ENCODE assay signal across 31 cellular contexts in the genomic region with DNA sequence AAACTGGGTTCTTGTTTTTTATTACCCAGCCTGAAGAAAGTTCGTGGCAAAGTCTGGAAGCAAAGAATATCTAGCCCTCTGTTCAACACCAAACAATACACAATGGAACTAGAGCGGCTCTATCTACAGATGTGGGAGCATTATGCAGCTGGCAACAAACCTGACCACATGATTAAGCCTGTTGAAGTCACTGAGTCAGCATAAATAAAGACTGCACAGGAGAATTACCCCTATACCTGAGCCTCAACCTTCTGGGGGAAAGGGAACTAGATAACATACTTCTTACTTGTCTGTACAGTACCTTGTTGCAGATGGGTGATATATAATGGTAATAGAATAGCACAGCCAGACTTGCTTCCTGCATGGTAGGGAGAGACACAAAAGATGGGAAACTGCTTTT. TPM values are rescaled to one million over a fixed set of nuclear protein-coding genes. Genes with fewer than 3 reads are reported as not detected.
"Had no signal": no experiment of that assay in that cellular context is flagged by ENCODE, and none has a peak within 500 bp of the region (broad histone marks: within the 10 kb centered on the region; RNA-seq: fewer than 3 reads in every experiment).

No MANE protein-coding gene starts in this region.

- H3K9me3 ChIP-seq: gastroesophageal sphincter, ovary, prostate gland, sigmoid colon, stomach, thyroid gland, upper lobe of right lung had no signal

- H3K9me3 Mint-ChIP-seq: activated T-helper 17 cell treated with anti-CD3 and anti-CD28 coated beads, Interleukin-2, amount 50 U/mL, for 72 hours; effector memory CD8-positive, alpha-beta T cell; stimulated activated memory B cell treated with anti-CD40 and anti-IgM and Interleukin-4, amounts not matched to agents 10 μg/mL and 1 μg/mL and 100 μg/mL, for 72 hours; T-helper 1 cell treated with Interleukin-12 subunit alpha and Interleukin-12 subunit beta and Interleukin-4 antibody, amounts not matched to agents 30 μg/mL and 1 μg/mL, for 36 hours had no signal

- H3K36me3 ChIP-seq: ovary, prostate gland had no signal

- H3K4me3 Mint-ChIP-seq: activated T-helper 17 cell treated with anti-CD3 and anti-CD28 coated beads, Interleukin-2, amount 50 U/mL, for 72 hours; effector memory CD8-positive, alpha-beta T cell; stimulated activated memory B cell treated with anti-CD40 and anti-IgM and Interleukin-4, amounts not matched to agents 10 μg/mL and 1 μg/mL and 100 μg/mL, for 72 hours; T-helper 1 cell treated with Interleukin-12 subunit alpha and Interleukin-12 subunit beta and Interleukin-4 antibody, amounts not matched to agents 30 μg/mL and 1 μg/mL, for 36 hours had no signal

- H3K27me3 ChIP-seq: gastroesophageal sphincter, ovary, sigmoid colon, stomach, thyroid gland, upper lobe of right lung had no signal

- H3K4me1 Mint-ChIP-seq: activated T-helper 17 cell treated with anti-CD3 and anti-CD28 coated beads, Interleukin-2, amount 50 U/mL, for 72 hours; stimulated activated memory B cell treated with anti-CD40 and anti-IgM and Interleukin-4, amounts not matched to agents 10 μg/mL and 1 μg/mL and 100 μg/mL, for 72 hours had no signal

- H3K27ac ChIP-seq: gastroesophageal sphincter, ovary, prostate gland, sigmoid colon, stomach, thyroid gland, upper lobe of right lung, VCaP had no signal

- H3K4me1 ChIP-seq: gastroesophageal sphincter, prostate gland, sigmoid colon, stomach, thyroid gland, upper lobe of right lung had no signal

- DNase-seq: activated CD4-positive, alpha-beta T cell treated with anti-CD3 and anti-CD28 coated beads for 48 hours; activated gamma-delta T cell treated with Interleukin-2 at 50 U/mL for 16 hours; activated T-cell treated with anti-CD3 and anti-CD28 coated beads for 4 hours; amygdala; caudate nucleus; cortex of kidney; effector memory CD8-positive, alpha-beta T cell; hippocampal formation; left cardiac atrium; mammary epithelial cell; ovary; retina; sigmoid colon; small intestine; stimulated activated CD4-positive, alpha-beta T cell treated with anti-CD3 and anti-CD28 coated beads, Interleukin-4, amount 100 ng/mL, for 24 hours; stomach; T-helper 9 cell; thyroid gland; upper lobe of right lung had no signal

- FAIRE-seq: keratinocyte, small intestine, TTC549 had no signal

- H3K27me3 Mint-ChIP-seq: activated T-helper 17 cell treated with anti-CD3 and anti-CD28 coated beads, Interleukin-2, amount 50 U/mL, for 72 hours; effector memory CD8-positive, alpha-beta T cell; stimulated activated memory B cell treated with anti-CD40 and anti-IgM and Interleukin-4, amounts not matched to agents 10 μg/mL and 1 μg/mL and 100 μg/mL, for 72 hours had no signal

- H3K4me3 ChIP-seq: gastroesophageal sphincter, ovary, prostate gland, sigmoid colon, stomach, thyroid gland, upper lobe of right lung had no signal

- H3K27ac Mint-ChIP-seq: activated T-helper 17 cell treated with anti-CD3 and anti-CD28 coated beads, Interleukin-2, amount 50 U/mL, for 72 hours; effector memory CD8-positive, alpha-beta T cell; stimulated activated memory B cell treated with anti-CD40 and anti-IgM and Interleukin-4, amounts not matched to agents 10 μg/mL and 1 μg/mL and 100 μg/mL, for 72 hours; T-helper 1 cell treated with Interleukin-12 subunit alpha and Interleukin-12 subunit beta and Interleukin-4 antibody, amounts not matched to agents 30 μg/mL and 1 μg/mL, for 36 hours had no signal

- ATAC-seq: activated T-helper 17 cell treated with anti-CD3 and anti-CD28 coated beads, Interleukin-2, amount 50 U/mL, for 72 hours; effector memory CD8-positive, alpha-beta T cell; gastroesophageal sphincter; left cardiac atrium; stimulated activated memory B cell treated with anti-CD40 and anti-IgM and Interleukin-4, amounts not matched to agents 10 μg/mL and 1 μg/mL and 100 μg/mL, for 72 hours; upper lobe of right lung had no signal

RNA-seq across cellular contexts. Expression of a gene that starts 44.7 kb away (rescaled TPM):
- total RNA-seq: chondrocyte, fibroblast of lung, fibroblast of villous mesenchyme, mammary epithelial cell, sigmoid colon, stomach had no signal
- polyA plus RNA-seq: fibroblast of lung, keratinocyte, mammary epithelial cell, neural cell had no signal
